In genomic region chr11:15971215-15971546, GRCh38 we compare ENCODE assay signal across 19 cellular contexts.
DNase-seq lines count a peak whose midpoint lies in the region; ATAC-seq, FAIRE-seq and TF ChIP-seq lines count a peak whose summit lies in the region.
"Had no signal": no experiment of that assay in that cellular context is flagged by ENCODE, and none has a peak within 500 bp of the region (broad histone marks: within the 10 kb centered on the region; RNA-seq: fewer than 3 reads in every experiment).

No MANE protein-coding gene starts in this region.

- ATAC-seq in right cardiac atrium (no peak), Right ventricle myocardium inferior (no peak)
- ATAC-seq: GM12878, GM23338, HCT116, PC-3 had no signal

- peak; percentile 40 for FAIRE-seq in bronchial epithelial cell (lab: Jason Lieb, UNC)
- FAIRE-seq: A204.1, GM12878, HTR-8/SVneo had no signal

- intact Hi-C loops in right cardiac atrium (cut with DNase I) (no loop called here), Right ventricle myocardium inferior (cut with DNase I) (no loop called here), uterus (cut with DNase I; ENCODE audit: low total_unique reads) (no loop called here)

- H3K27ac ChIP-seq in right cardiac atrium (ENCODE audit: low read length): peak overlapping the region; percentile 62
- H3K27ac ChIP-seq in uterus: no peak overlapping the region
- H3K27ac ChIP-seq: HL-60 had no signal

- H3K9me3 ChIP-seq in right cardiac atrium (ENCODE audit: control insufficient read depth, low read length) (no peaks in the 10 kb centered on the region), uterus (no peaks in the 10 kb centered on the region)

- peaks cover 15% of the 10 kb centered on the region for H3K4me1 ChIP-seq in right cardiac atrium (ENCODE audit: control insufficient read depth, insufficient read depth, low read length)
- no peaks in the 10 kb centered on the region for H3K4me1 ChIP-seq in uterus

- TF ChIP-seq POLR2A in erythroblast (IDR thresholded peaks at IDR 0.05; ENCODE audit: low read length) (no peak), uterus (IDR thresholded peaks at IDR 0.05) (no peak)

- DNase-seq in right cardiac atrium: peak in 1 of 3 donors; percentile 45
- no peak for DNase-seq in Right ventricle myocardium inferior (ENCODE audit: missing footprints)
- DNase-seq in bronchial epithelial cell (ENCODE audit: low read depth): no peak
- no peak for DNase-seq in progenitor cell of endocrine pancreas (ENCODE audit: low spot score, unreplicated experiment)
- DNase-seq in erythroblast (lab: John Stamatoyannopoulos, UW): no peak
- DNase-seq in stimulated activated CD8-positive, alpha-beta memory T cell treated with anti-CD3 and anti-CD28 coated beads, Interleukin-4, amount 100 ng/mL, for 48 hours: no peak
- DNase-seq in uterus: no peak
- DNase-seq: C1 segment of cervical spinal cord, GDM1, NCI-H1436 treated with DMSO at 0.1 percent for 48 hours, NCI-H2029 treated with DMSO at 0.1 percent for 48 hours, NCI-H748 treated with DMSO at 0.1 percent for 48 hours, PC-3 had no signal

- H3K36me3 Mint-ChIP-seq in progenitor cell of endocrine pancreas (ENCODE audit: insufficient read depth): peaks cover 7% of the 10 kb centered on the region

- 92% methylated on average over 2 of the region's 2 CpGs for WGBS in right cardiac atrium

- peaks cover 30% of the 10 kb centered on the region for H3K4me1 Mint-ChIP-seq in progenitor cell of endocrine pancreas (ENCODE audit: low read depth)

- TF ChIP-seq CTCF in bronchial epithelial cell (IDR thresholded peaks at IDR 0.05; ENCODE audit: insufficient read depth, low read length, severe bottlenecking): no peak
- TF ChIP-seq CTCF in progenitor cell of endocrine pancreas (IDR thresholded peaks at IDR 0.05; ENCODE audit: unreplicated experiment): no peak
- TF ChIP-seq CTCF in uterus (IDR thresholded peaks at IDR 0.05): no peak

- no peaks in the 10 kb centered on the region for H3K9me3 Mint-ChIP-seq in progenitor cell of endocrine pancreas (ENCODE audit: low read depth)
- H3K9me3 Mint-ChIP-seq: GM23338 had no signal

- no peaks in the 10 kb centered on the region for H3K27me3 Mint-ChIP-seq in progenitor cell of endocrine pancreas

- no peak overlapping the region for H3K4me3 ChIP-seq in right cardiac atrium (ENCODE audit: low read length)
- H3K4me3 ChIP-seq in bronchial epithelial cell (ENCODE audit: low read depth, low read length): no peak overlapping the region
- H3K4me3 ChIP-seq in uterus: no peak overlapping the region
- H3K4me3 ChIP-seq: GM12878, GM23338 had no signal

- H3K4me3 Mint-ChIP-seq in progenitor cell of endocrine pancreas (ENCODE audit: low read depth): no peak overlapping the region
- H3K4me3 Mint-ChIP-seq: GM23338 had no signal

- H3K27me3 ChIP-seq in right cardiac atrium (ENCODE audit: control insufficient read depth, insufficient read depth) (no peaks in the 10 kb centered on the region), bronchial epithelial cell (ENCODE audit: control insufficient read depth, insufficient read depth, low read length) (no peaks in the 10 kb centered on the region), uterus (no peaks in the 10 kb centered on the region)

- peak overlapping the region; percentile 1 for H3K27ac Mint-ChIP-seq in progenitor cell of endocrine pancreas
- H3K27ac Mint-ChIP-seq: GM23338 had no signal

- no peaks in the 10 kb centered on the region for H3K36me3 ChIP-seq in bronchial epithelial cell (ENCODE audit: control insufficient read depth, insufficient read depth, low read length)
- no peaks in the 10 kb centered on the region for H3K36me3 ChIP-seq in uterus
